Comparison of ENCODE assay signal across 7 cellular contexts in genomic region chr16:87870057-87870418, GRCh38. TPM values are rescaled to one million over a fixed set of nuclear protein-coding genes. Genes with fewer than 3 reads are reported as not detected.
DNase-seq lines count a peak whose midpoint lies in the region; ATAC-seq and TF ChIP-seq lines count a peak whose summit lies in the region.
"Not testable (repeated sequence)": the region's sequence is repeated elsewhere in the genome, so short reads cannot be mapped to it uniquely, and the experiment has no call there.

No MANE protein-coding gene starts in this region.

- H3K36me3 Mint-ChIP-seq in Calu3 (ENCODE audit: insufficient read depth, unreplicated experiment): peaks cover 75% of the 10 kb centered on the region
- H3K36me3 Mint-ChIP-seq in activated CD8-positive, alpha-beta T cell treated with anti-CD3 and anti-CD28 coated beads for 36 hours (ENCODE audit: low read depth): peaks cover 37% of the 10 kb centered on the region
- peaks cover 35% of the 10 kb centered on the region for H3K36me3 Mint-ChIP-seq in activated naive CD8-positive, alpha-beta T cell treated with anti-CD3 and anti-CD28 coated beads, Interleukin-2, amount 50 U/mL, for 24 hours (ENCODE audit: low read depth)
- not testable (repeated sequence) for H3K36me3 Mint-ChIP-seq in glutamatergic neuron (ENCODE audit: unreplicated experiment); naive thymus-derived CD8-positive, alpha-beta T cell
- peaks cover 56% of the 10 kb centered on the region for H3K36me3 Mint-ChIP-seq in stimulated activated effector memory CD8-positive, alpha-beta T cell treated with anti-CD3 and anti-CD28 coated beads, Interleukin-12 subunit alpha, Interleukin-12 subunit beta, amount 100 ng/mL, for 72 hours

- H3K79me2 ChIP-seq in PC-9 (ENCODE audit: low read depth): peaks cover 41% of the 10 kb centered on the region

- peaks cover 20% of the 10 kb centered on the region for H4K20me1 ChIP-seq in PC-9 (ENCODE audit: insufficient read depth)

- POLR2A ChIA-PET in PC-9 (lab: Charles Lee; ENCODE audit: unreplicated experiment): interaction anchor here (0.5 to 0.7 kb wide), 6 partner anchors 15 to 486 kb away, joined by 3 to 13 read pairs (median 4); no protein-coding TSS in a partner anchor
- POLR2A ChIA-PET in activated CD8-positive, alpha-beta T cell treated with anti-CD3 and anti-CD28 coated beads for 36 hours (lab: Charles Lee): interaction anchor here (0.7 to 8.5 kb wide), 8 partner anchors 15 to 104 kb away, joined by 3 to 106 read pairs (median 6); partner anchors contain the start of gene KLHDC4
- POLR2A ChIA-PET in naive thymus-derived CD8-positive, alpha-beta T cell (lab: Charles Lee): interaction anchor here (0.6 to 5.8 kb wide), 8 partner anchors 20 to 104 kb away, joined by 3 to 80 read pairs (median 10); partner anchors contain the start of genes BANP and KLHDC4

- H3K27me3 ChIP-seq in PC-9 (ENCODE audit: insufficient read depth, low read depth): not testable (repeated sequence)

- H3K27ac Mint-ChIP-seq in Calu3 (ENCODE audit: unreplicated experiment): peak overlapping the region; percentile 91
- peak overlapping the region; percentile 68 for H3K27ac Mint-ChIP-seq in activated CD8-positive, alpha-beta T cell treated with anti-CD3 and anti-CD28 coated beads for 36 hours
- H3K27ac Mint-ChIP-seq in activated naive CD8-positive, alpha-beta T cell treated with anti-CD3 and anti-CD28 coated beads, Interleukin-2, amount 50 U/mL, for 24 hours: peak overlapping the region; percentile 67
- H3K27ac Mint-ChIP-seq in glutamatergic neuron (ENCODE audit: unreplicated experiment): peak overlapping the region; percentile 28
- H3K27ac Mint-ChIP-seq in naive thymus-derived CD8-positive, alpha-beta T cell: peak overlapping the region in 8 of 10 donors; percentile 29 to 80 (median 56)
- peak overlapping the region; percentile 100 for H3K27ac Mint-ChIP-seq in stimulated activated effector memory CD8-positive, alpha-beta T cell treated with anti-CD3 and anti-CD28 coated beads, Interleukin-12 subunit alpha, Interleukin-12 subunit beta, amount 100 ng/mL, for 72 hours

- not testable (repeated sequence) for H3K9me3 Mint-ChIP-seq in Calu3 (ENCODE audit: low read depth, unreplicated experiment); activated CD8-positive, alpha-beta T cell treated with anti-CD3 and anti-CD28 coated beads for 36 hours; activated naive CD8-positive, alpha-beta T cell treated with anti-CD3 and anti-CD28 coated beads, Interleukin-2, amount 50 U/mL, for 24 hours; glutamatergic neuron (ENCODE audit: unreplicated experiment); naive thymus-derived CD8-positive, alpha-beta T cell; stimulated activated effector memory CD8-positive, alpha-beta T cell treated with anti-CD3 and anti-CD28 coated beads, Interleukin-12 subunit alpha, Interleukin-12 subunit beta, amount 100 ng/mL, for 72 hours

- CTCF ChIA-PET in Calu3 (lab: Charles Lee) (interaction anchor here (2.6 to 7.3 kb wide), 2 partner anchors 20 to 90 kb away, joined by 27 to 185 read pairs; no protein-coding TSS in a partner anchor), PC-9 (lab: Charles Lee) (interaction anchor here (2.2 kb wide), 1 partner anchor 91 kb away, joined by 37 read pairs; no protein-coding TSS in a partner anchor)
- CTCF ChIA-PET in activated CD8-positive, alpha-beta T cell treated with anti-CD3 and anti-CD28 coated beads for 36 hours (lab: Charles Lee): interaction anchor here (5.3 to 13.0 kb wide), 3 partner anchors 20 to 90 kb away, joined by 36 to 305 read pairs (median 178); no protein-coding TSS in a partner anchor

- not testable (repeated sequence) for H3K27ac ChIP-seq in PC-9

- H3F3A ChIP-seq in PC-9 (ENCODE audit: insufficient read depth, low read depth): not testable (repeated sequence)

- not testable (repeated sequence) for H3K9me3 ChIP-seq in PC-9 (ENCODE audit: insufficient read depth, low read depth)

- H3K36me3 ChIP-seq in PC-9 (ENCODE audit: low read depth): not testable (repeated sequence)

- not testable (repeated sequence) for H3K4me3 ChIP-seq in PC-9

- peaks cover 45% of the 10 kb centered on the region for H3K4me1 ChIP-seq in PC-9 (replicated peaks; ENCODE audit: insufficient read depth)

- H3K4me2 ChIP-seq in PC-9: peak overlapping the region; percentile 41; the same call in 1 of the 2 replicates

- intact Hi-C loops in Calu3 (cut with micrococcal nuclease; ENCODE audit: unreplicated experiment): loop anchor here (5.0 kb wide), 1 partner anchor 37 kb away; no protein-coding TSS in a partner anchor
- intact Hi-C loops in PC-9 (cut with micrococcal nuclease; ENCODE audit: unreplicated experiment): loop anchor here (2.0 to 5.0 kb wide), 2 partner anchors 77 to 233 kb away; no protein-coding TSS in a partner anchor
- intact Hi-C loops in activated CD8-positive, alpha-beta T cell treated with anti-CD3 and anti-CD28 coated beads for 36 hours (cut with micrococcal nuclease): loop anchor here (5.0 kb wide), 1 partner anchor 37 kb away; no protein-coding TSS in a partner anchor

- ATAC-seq in activated CD8-positive, alpha-beta T cell treated with anti-CD3 and anti-CD28 coated beads for 36 hours; activated naive CD8-positive, alpha-beta T cell treated with anti-CD3 and anti-CD28 coated beads, Interleukin-2, amount 50 U/mL, for 24 hours; naive thymus-derived CD8-positive, alpha-beta T cell; stimulated activated effector memory CD8-positive, alpha-beta T cell treated with anti-CD3 and anti-CD28 coated beads, Interleukin-12 subunit alpha, Interleukin-12 subunit beta, amount 100 ng/mL, for 72 hours: not testable (repeated sequence)

- not testable (repeated sequence) for DNase-seq in Calu3; PC-9; activated CD8-positive, alpha-beta T cell treated with anti-CD3 and anti-CD28 coated beads for 36 hours; activated naive CD8-positive, alpha-beta T cell treated with anti-CD3 and anti-CD28 coated beads, Interleukin-2, amount 50 U/mL, for 24 hours; glutamatergic neuron; naive thymus-derived CD8-positive, alpha-beta T cell; stimulated activated effector memory CD8-positive, alpha-beta T cell treated with anti-CD3 and anti-CD28 coated beads, Interleukin-12 subunit alpha, Interleukin-12 subunit beta, amount 100 ng/mL, for 72 hours (ENCODE audit: low spot score in 2 of 2)

- peaks cover 47% of the 10 kb centered on the region for H3K4me1 Mint-ChIP-seq in Calu3 (ENCODE audit: low read depth, unreplicated experiment)
- peaks cover 45% of the 10 kb centered on the region for H3K4me1 Mint-ChIP-seq in activated CD8-positive, alpha-beta T cell treated with anti-CD3 and anti-CD28 coated beads for 36 hours (ENCODE audit: low read depth)
- peaks cover 60% of the 10 kb centered on the region for H3K4me1 Mint-ChIP-seq in activated naive CD8-positive, alpha-beta T cell treated with anti-CD3 and anti-CD28 coated beads, Interleukin-2, amount 50 U/mL, for 24 hours
- not testable (repeated sequence) for H3K4me1 Mint-ChIP-seq in glutamatergic neuron (ENCODE audit: low read depth, unreplicated experiment)
- H3K4me1 Mint-ChIP-seq in naive thymus-derived CD8-positive, alpha-beta T cell: peaks cover 18 to 45% (median 44%) of the 10 kb centered on the region in 4 donors
- peaks cover 59% of the 10 kb centered on the region for H3K4me1 Mint-ChIP-seq in stimulated activated effector memory CD8-positive, alpha-beta T cell treated with anti-CD3 and anti-CD28 coated beads, Interleukin-12 subunit alpha, Interleukin-12 subunit beta, amount 100 ng/mL, for 72 hours

- not testable (repeated sequence) for TF ChIP-seq CTCF in Calu3 (IDR thresholded peaks at IDR 0.05; ENCODE audit: unreplicated experiment); PC-9 (conservative IDR thresholded peaks at IDR 0.05); activated CD8-positive, alpha-beta T cell treated with anti-CD3 and anti-CD28 coated beads for 36 hours (IDR thresholded peaks at IDR 0.05); glutamatergic neuron (IDR thresholded peaks at IDR 0.05; ENCODE audit: partially characterized antibody, unreplicated experiment)

- H3K4me3 Mint-ChIP-seq in Calu3 (ENCODE audit: low read depth, unreplicated experiment) (peak overlapping the region; percentile 80), glutamatergic neuron (ENCODE audit: unreplicated experiment) (peak overlapping the region; percentile 69)
- peak overlapping the region; percentile 37 for H3K4me3 Mint-ChIP-seq in activated CD8-positive, alpha-beta T cell treated with anti-CD3 and anti-CD28 coated beads for 36 hours
- H3K4me3 Mint-ChIP-seq in activated naive CD8-positive, alpha-beta T cell treated with anti-CD3 and anti-CD28 coated beads, Interleukin-2, amount 50 U/mL, for 24 hours: peak overlapping the region; percentile 29
- peak overlapping the region; percentile 36 to 96 (median 62) for H3K4me3 Mint-ChIP-seq in naive thymus-derived CD8-positive, alpha-beta T cell
- peak overlapping the region; percentile 99 for H3K4me3 Mint-ChIP-seq in stimulated activated effector memory CD8-positive, alpha-beta T cell treated with anti-CD3 and anti-CD28 coated beads, Interleukin-12 subunit alpha, Interleukin-12 subunit beta, amount 100 ng/mL, for 72 hours

- H2AFZ ChIP-seq in PC-9: not testable (repeated sequence)

- not testable (repeated sequence) for H3K27me3 Mint-ChIP-seq in Calu3 (ENCODE audit: unreplicated experiment); activated CD8-positive, alpha-beta T cell treated with anti-CD3 and anti-CD28 coated beads for 36 hours; activated naive CD8-positive, alpha-beta T cell treated with anti-CD3 and anti-CD28 coated beads, Interleukin-2, amount 50 U/mL, for 24 hours; naive thymus-derived CD8-positive, alpha-beta T cell
- H3K27me3 Mint-ChIP-seq in glutamatergic neuron (ENCODE audit: unreplicated experiment): peaks cover 10% of the 10 kb centered on the region

- H3K9me2 ChIP-seq in PC-9 (ENCODE audit: insufficient read depth): not testable (repeated sequence)

- not testable (repeated sequence) for BruUV-seq in Calu3 (replicated peaks; lab: Mats Ljungman, UMichigan); PC-9 (replicated peaks; lab: Mats Ljungman, UMichigan)

RNA-seq across cellular contexts. Expression of gene SLC7A5, which starts 0.7 kb away (rescaled TPM):
- total RNA-seq in Calu3 (2022) (379 and 501 TPM in 2 replicates), PC-9 (2021) (357 and 496 TPM in 2 replicates), glutamatergic neuron (ENCODE audit: unreplicated experiment) (205 TPM)
- 100 to 1,000 TPM; 230 to 236 TPM for total RNA-seq in activated CD8-positive, alpha-beta T cell treated with anti-CD3 and anti-CD28 coated beads for 36 hours
- 10 to 100 TPM; 18.0 to 20.7 TPM for total RNA-seq in naive thymus-derived CD8-positive, alpha-beta T cell
- 1 to 10 TPM; 2.0 to 3.6 (median 3.2) TPM for polyA plus RNA-seq in naive thymus-derived CD8-positive, alpha-beta T cell

Comparison
In these comparisons a context has a peak if more than half of its experiments do, and no peak if none do; other contexts are left out.
1. H3K27ac Mint-ChIP-seq: peak in every context shown above with its lines; median percentile 100 in stimulated activated effector memory CD8-positive, alpha-beta T cell treated with anti-CD3 and anti-CD28 coated beads, Interleukin-12 subunit alpha, Interleukin-12 subunit beta, amount 100 ng/mL, for 72 hours; 91 in Calu3; 68 in activated CD8-positive, alpha-beta T cell treated with anti-CD3 and anti-CD28 coated beads for 36 hours; 67 in activated naive CD8-positive, alpha-beta T cell treated with anti-CD3 and anti-CD28 coated beads, Interleukin-2, amount 50 U/mL, for 24 hours; 56 in naive thymus-derived CD8-positive, alpha-beta T cell; 28 in glutamatergic neuron.
2. H3K4me3 Mint-ChIP-seq: peak in every context shown above with its lines; median percentile 99 in stimulated activated effector memory CD8-positive, alpha-beta T cell treated with anti-CD3 and anti-CD28 coated beads, Interleukin-12 subunit alpha, Interleukin-12 subunit beta, amount 100 ng/mL, for 72 hours; 80 in Calu3; 69 in glutamatergic neuron; 62 in naive thymus-derived CD8-positive, alpha-beta T cell; 37 in activated CD8-positive, alpha-beta T cell treated with anti-CD3 and anti-CD28 coated beads for 36 hours; 29 in activated naive CD8-positive, alpha-beta T cell treated with anti-CD3 and anti-CD28 coated beads, Interleukin-2, amount 50 U/mL, for 24 hours.